In the genomic region with DNA sequence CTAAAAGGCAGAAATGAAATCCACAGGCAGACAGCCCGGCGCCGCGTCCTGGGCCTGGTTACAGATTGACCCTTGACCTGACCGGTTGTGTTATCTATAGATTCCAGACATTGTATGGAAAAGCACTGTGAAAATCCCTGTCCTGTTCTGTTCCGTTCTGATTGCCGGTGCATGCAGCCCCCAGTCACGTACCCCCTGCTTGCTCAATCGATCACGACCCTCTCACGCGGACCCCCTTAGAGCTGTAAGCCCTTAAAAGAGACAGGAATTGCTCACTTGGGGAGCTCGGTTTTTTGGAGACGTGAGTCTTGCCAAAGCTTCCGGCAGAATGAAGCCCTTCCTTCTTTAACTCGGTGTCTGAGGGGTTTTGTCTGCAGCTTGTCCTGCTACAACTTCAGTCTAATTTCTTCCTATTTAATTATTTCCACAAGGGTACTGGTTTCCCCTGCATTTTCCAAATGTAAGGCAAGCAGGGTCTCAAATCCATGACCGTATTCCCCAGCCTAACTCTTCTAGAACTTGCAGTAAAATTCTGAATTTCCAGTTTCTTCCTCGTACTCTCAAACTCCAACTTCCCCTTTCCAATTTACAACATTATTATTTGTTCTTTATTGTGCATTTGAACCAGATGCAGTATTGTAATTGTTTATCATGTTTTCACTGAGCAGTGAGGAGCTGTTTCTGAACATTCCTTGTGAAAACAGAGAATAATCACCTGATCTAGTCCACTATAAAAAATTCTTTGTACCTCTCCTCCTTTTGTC, we compare ENCODE assay signal across 8 cellular contexts. TPM values are rescaled to one million over a fixed set of nuclear protein-coding genes. Genes with fewer than 3 reads are reported as not detected.
DNase-seq lines count a peak whose midpoint lies in the region; TF ChIP-seq lines count a peak whose summit lies in the region.
"Not testable (repeated sequence)": the region's sequence is repeated elsewhere in the genome, so short reads cannot be mapped to it uniquely, and the experiment has no call there.

No MANE protein-coding gene starts in this region.

- H3K4me1 Mint-ChIP-seq in Calu3 (ENCODE audit: low read depth, unreplicated experiment) (peaks cover 10% of the 10 kb centered on the region), immature natural killer cell (peaks cover 8 to 14% of the 10 kb centered on the region in 2 donors)
- not testable (repeated sequence) for H3K4me1 Mint-ChIP-seq in activated T-helper 1 cell treated with anti-CD3 and anti-CD28 coated beads, Interleukin-12 subunit alpha, Interleukin-12 subunit beta, Interleukin-2, Interleukin-4 antibody, amounts not matched to agents 30 ng/mL and 10 ng/mL and 1 ng/mL, durations not matched to agents 14 hours and 24 hours and 36 hours (ENCODE audit: low read depth)

- not testable (repeated sequence) for H3K27ac ChIP-seq in HUES64 (ENCODE audit: low read depth, low read length); SK-N-SH (ENCODE audit: low read depth in 2 of 2, low read length in 1 of 2); duodenal mucosa (ENCODE audit: low read depth, low read length)
- H3K27ac ChIP-seq in neutrophil (peak overlapping the region; percentile 64), transverse colon (peak overlapping the region; percentile 10 to 71 (median 48))

- not testable (repeated sequence) for H3K9me3 ChIP-seq in HUES64 (ENCODE audit: insufficient read depth, low read depth, low read length); SK-N-SH; neutrophil
- peaks cover 14 to 19% of the 10 kb centered on the region in 2 donors for H3K9me3 ChIP-seq in duodenal mucosa (ENCODE audit: control insufficient read depth in 1 of 2, low read length in 2 of 2)
- peaks cover 12 to 14% of the 10 kb centered on the region in 2 donors for H3K9me3 ChIP-seq in transverse colon

- H3K4me3 Mint-ChIP-seq in Calu3 (ENCODE audit: low read depth, unreplicated experiment) (peak overlapping the region; percentile 67), immature natural killer cell (peak overlapping the region; percentile 84 to 95 (median 90))
- peak overlapping the region; percentile 85 for H3K4me3 Mint-ChIP-seq in activated T-helper 1 cell treated with anti-CD3 and anti-CD28 coated beads, Interleukin-12 subunit alpha, Interleukin-12 subunit beta, Interleukin-2, Interleukin-4 antibody, amounts not matched to agents 30 ng/mL and 10 ng/mL and 1 ng/mL, durations not matched to agents 14 hours and 24 hours and 36 hours

- not testable (repeated sequence) for DNase-seq in Calu3; SK-N-SH; activated T-helper 1 cell treated with anti-CD3 and anti-CD28 coated beads, Interleukin-12 subunit alpha, Interleukin-12 subunit beta, Interleukin-2, Interleukin-4 antibody, amounts not matched to agents 30 ng/mL and 10 ng/mL and 1 ng/mL, durations not matched to agents 14 hours and 24 hours and 36 hours (ENCODE audit: low spot score); immature natural killer cell; transverse colon

- POLR2A ChIA-PET in SK-N-SH (lab: Yijun Ruan, JAX): not testable (repeated sequence)

- H3F3A ChIP-seq in SK-N-SH (replicated peaks; ENCODE audit: insufficient read depth): not testable (repeated sequence)

- not testable (repeated sequence) for TF ChIP-seq EP300 in SK-N-SH (IDR thresholded peaks at IDR 0.05; ENCODE audit: borderline replicate concordance in 1 of 2, low read depth in 1 of 2, low read length in 1 of 2); transverse colon (IDR thresholded peaks at IDR 0.05; ENCODE audit: low read depth)

- H3K36me3 ChIP-seq in HUES64 (ENCODE audit: insufficient read depth, low read length) (peaks cover 22% of the 10 kb centered on the region), duodenal mucosa (ENCODE audit: control insufficient read depth in 1 of 2, insufficient read depth in 2 of 2, low read length in 2 of 2) (peaks cover 10 to 12% of the 10 kb centered on the region in 2 donors), transverse colon (peaks cover 0 to 13% (median 4%) of the 10 kb centered on the region in 4 donors)
- H3K36me3 ChIP-seq in SK-N-SH (replicated peaks in 1 of 2; ENCODE audit: control insufficient read depth in 1 of 2, insufficient read depth in 2 of 2, low read length in 1 of 2); neutrophil: not testable (repeated sequence)

- BruUV-seq in Calu3 (replicated peaks; lab: Mats Ljungman, UMichigan): TSS peak; percentile 95

- not testable (repeated sequence) for TF ChIP-seq CTCF in Calu3 (IDR thresholded peaks at IDR 0.05; ENCODE audit: unreplicated experiment); SK-N-SH (IDR thresholded peaks at IDR 0.05); neutrophil (IDR thresholded peaks at IDR 0.05); transverse colon (IDR thresholded peaks at IDR 0.05)

- not testable (repeated sequence) for TF ChIP-seq RAD21 in SK-N-SH (IDR thresholded peaks at IDR 0.05; ENCODE audit: low read length)

- not testable (repeated sequence) for H2AFZ ChIP-seq in SK-N-SH (ENCODE audit: low read depth)

- CTCF ChIA-PET in Calu3 (lab: Charles Lee); SK-N-SH (lab: Yijun Ruan, JAX): not testable (repeated sequence)

- not testable (repeated sequence) for H3K9me2 ChIP-seq in SK-N-SH

- peak overlapping the region; percentile 40; the same call in 1 of the 2 replicates for H3K4me2 ChIP-seq in SK-N-SH

- not testable (repeated sequence) for H3K9ac ChIP-seq in HUES64 (ENCODE audit: low read depth, low read length); SK-N-SH; duodenal mucosa (ENCODE audit: low read depth in 1 of 2, low read length in 2 of 2)

- not testable (repeated sequence) for H3K27me3 Mint-ChIP-seq in Calu3 (ENCODE audit: unreplicated experiment); activated T-helper 1 cell treated with anti-CD3 and anti-CD28 coated beads, Interleukin-12 subunit alpha, Interleukin-12 subunit beta, Interleukin-2, Interleukin-4 antibody, amounts not matched to agents 30 ng/mL and 10 ng/mL and 1 ng/mL, durations not matched to agents 14 hours and 24 hours and 36 hours (ENCODE audit: insufficient read depth)
- peaks cover 2 to 10% (median 7%) of the 10 kb centered on the region in 3 donors for H3K27me3 Mint-ChIP-seq in immature natural killer cell (ENCODE audit: low read depth in 3 of 3)

- TF ChIP-seq POLR2A in transverse colon (IDR thresholded peaks at IDR 0.05): not testable (repeated sequence)

- in situ Hi-C loops in transverse colon (cut with MboI; ENCODE audit: low pct_ligation_motif_present in 1 of 4, low pct_unique_long_range_greater_than_20kb in 1 of 4, low sequenced_read_pairs in 3 of 4): not testable (repeated sequence)

- not testable (repeated sequence) for H3K4me1 ChIP-seq in HUES64 (ENCODE audit: insufficient read depth, low read length); SK-N-SH (ENCODE audit: control insufficient read depth in 1 of 2, insufficient read depth in 2 of 2, low read depth in 1 of 2, low read length in 1 of 2); duodenal mucosa (ENCODE audit: control insufficient read depth in 1 of 2, insufficient read depth in 2 of 2, low read length in 2 of 2); neutrophil (ENCODE audit: control insufficient read depth in 1 of 2, insufficient read depth in 1 of 2, low read depth in 1 of 2, low read length in 1 of 2); transverse colon

- H3K79me2 ChIP-seq in SK-N-SH (ENCODE audit: insufficient read depth): not testable (repeated sequence)

- not testable (repeated sequence) for H3K27me3 ChIP-seq in HUES64 (ENCODE audit: insufficient read depth, low read length); SK-N-SH (ENCODE audit: insufficient read depth); duodenal mucosa (ENCODE audit: control insufficient read depth in 1 of 2, insufficient read depth in 2 of 2, low read length in 2 of 2); neutrophil; transverse colon

- 25% methylated on average over 11 of the region's 18 CpGs for WGBS in HUES64
- WGBS in SK-N-SH (ENCODE audit: low lambda C conversion rate): 92% methylated on average over 11 of the region's 18 CpGs
- 20 to 25% methylated on average over 3 to 13 of the region's 18 CpGs for WGBS in transverse colon (ENCODE audit: low coverage in 1 of 2), 2 donors

- intact Hi-C loops in Calu3 (cut with micrococcal nuclease; ENCODE audit: unreplicated experiment): loop anchor here (2.0 kb wide), 1 partner anchor 41 kb away; no protein-coding TSS in a partner anchor
- intact Hi-C loops in activated T-helper 1 cell treated with anti-CD3 and anti-CD28 coated beads, Interleukin-12 subunit alpha, Interleukin-12 subunit beta, Interleukin-2, Interleukin-4 antibody, amounts not matched to agents 30 ng/mL and 10 ng/mL and 1 ng/mL, durations not matched to agents 14 hours and 24 hours and 36 hours (cut with micrococcal nuclease); transverse colon (cut with DNase I; ENCODE audit: low total_unique reads): not testable (repeated sequence)

- H3K4me3 ChIP-seq in HUES64 (ENCODE audit: low read length) (peak overlapping the region; percentile 45), SK-N-SH (ENCODE audit: low read depth in 2 of 2, low read length in 1 of 2) (peak overlapping the region in 1 of 2 experiments; percentile 24; a peak in 2 of 4 replicates), duodenal mucosa (ENCODE audit: low read depth in 1 of 2, low read length in 2 of 2) (peak overlapping the region; percentile 40 to 57), transverse colon (peak overlapping the region in 2 of 4 donors; percentile 11 to 25)
- not testable (repeated sequence) for H3K4me3 ChIP-seq in neutrophil (ENCODE audit: low read depth in 1 of 2, low read length in 1 of 2)

- H3K9me3 Mint-ChIP-seq in Calu3 (ENCODE audit: low read depth, unreplicated experiment): not testable (repeated sequence)
- H3K9me3 Mint-ChIP-seq in activated T-helper 1 cell treated with anti-CD3 and anti-CD28 coated beads, Interleukin-12 subunit alpha, Interleukin-12 subunit beta, Interleukin-2, Interleukin-4 antibody, amounts not matched to agents 30 ng/mL and 10 ng/mL and 1 ng/mL, durations not matched to agents 14 hours and 24 hours and 36 hours: peaks cover 13% of the 10 kb centered on the region
- peaks cover 8 to 22% (median 11%) of the 10 kb centered on the region in 6 donors for H3K9me3 Mint-ChIP-seq in immature natural killer cell

- H4K20me1 ChIP-seq in SK-N-SH (ENCODE audit: insufficient read depth): not testable (repeated sequence)

- H3K27ac Mint-ChIP-seq in Calu3 (ENCODE audit: unreplicated experiment) (peak overlapping the region; percentile 57), immature natural killer cell (peak overlapping the region; percentile 70 to 92 (median 77))
- H3K27ac Mint-ChIP-seq in activated T-helper 1 cell treated with anti-CD3 and anti-CD28 coated beads, Interleukin-12 subunit alpha, Interleukin-12 subunit beta, Interleukin-2, Interleukin-4 antibody, amounts not matched to agents 30 ng/mL and 10 ng/mL and 1 ng/mL, durations not matched to agents 14 hours and 24 hours and 36 hours: peak overlapping the region; percentile 6

- not testable (repeated sequence) for H3K36me3 Mint-ChIP-seq in Calu3 (ENCODE audit: insufficient read depth, unreplicated experiment); activated T-helper 1 cell treated with anti-CD3 and anti-CD28 coated beads, Interleukin-12 subunit alpha, Interleukin-12 subunit beta, Interleukin-2, Interleukin-4 antibody, amounts not matched to agents 30 ng/mL and 10 ng/mL and 1 ng/mL, durations not matched to agents 14 hours and 24 hours and 36 hours (ENCODE audit: low read depth)
- H3K36me3 Mint-ChIP-seq in immature natural killer cell: peaks cover 14 to 26% (median 23%) of the 10 kb centered on the region in 3 donors

RNA-seq across cellular contexts. Expression of a gene that starts 23.5 kb away (rescaled TPM):
- 8.9 and 10.5 TPM in 2 replicates for total RNA-seq in Calu3 (2022)
- 13.4 TPM for polyA plus RNA-seq in HUES64 (2013, experiment 1 of 2)
- polyA plus RNA-seq in HUES64 (2013, experiment 2 of 2): 14.9 TPM
- 3.3 and 3.7 TPM in 2 replicates for polyA plus RNA-seq in SK-N-SH (2012; rRNA removed)
- polyA plus RNA-seq in SK-N-SH (2012; cell fraction: cytosol; rRNA removed): 4.4 and 4.6 TPM in 2 replicates
- polyA plus RNA-seq in SK-N-SH (2012; cell fraction: nucleus; rRNA removed): 2.5 and 5.1 TPM in 2 replicates
- 8.0 and 9.5 TPM in 2 replicates for total RNA-seq in activated T-helper 1 cell treated with anti-CD3 and anti-CD28 coated beads, Interleukin-12 subunit alpha, Interleukin-12 subunit beta, Interleukin-2, Interleukin-4 antibody, amounts not matched to agents 30 ng/mL and 10 ng/mL and 1 ng/mL, durations not matched to agents 14 hours and 24 hours and 36 hours
- 10 to 100 TPM; 17.4 to 31.3 (median 19.6) TPM for polyA plus RNA-seq in immature natural killer cell
- total RNA-seq in transverse colon: 10 to 100 TPM in 1 of 4 donors, 1 to 10 TPM in 3; 2.4 to 26.2 (median 4.9) TPM

RNA-seq across cellular contexts. Expression of a gene that starts 44.1 kb away (rescaled TPM):
- total RNA-seq in Calu3 (2022): 34.4 and 45.6 TPM in 2 replicates
- polyA plus RNA-seq in HUES64 (2013, experiment 1 of 2): 21.4 TPM
- 21.3 TPM for polyA plus RNA-seq in HUES64 (2013, experiment 2 of 2)
- 2.7 and 3.8 TPM in 2 replicates for polyA plus RNA-seq in SK-N-SH (2012; rRNA removed)
- polyA plus RNA-seq in SK-N-SH (2012; cell fraction: cytosol; rRNA removed): 4.2 and 4.3 TPM in 2 replicates
- 4.8 and 6.7 TPM in 2 replicates for polyA plus RNA-seq in SK-N-SH (2012; cell fraction: nucleus; rRNA removed)
- 14.9 and 15.5 TPM in 2 replicates for total RNA-seq in activated T-helper 1 cell treated with anti-CD3 and anti-CD28 coated beads, Interleukin-12 subunit alpha, Interleukin-12 subunit beta, Interleukin-2, Interleukin-4 antibody, amounts not matched to agents 30 ng/mL and 10 ng/mL and 1 ng/mL, durations not matched to agents 14 hours and 24 hours and 36 hours
- polyA plus RNA-seq in immature natural killer cell: 1 to 10 TPM; 2.3 to 5.7 (median 2.7) TPM
- 10 to 100 TPM; 27.5 to 61.1 (median 41.5) TPM for total RNA-seq in transverse colon

RNA-seq across cellular contexts. Expression of a gene that starts 49.1 kb away (rescaled TPM):
- total RNA-seq in Calu3 (2022): 3.9 and 6.1 TPM in 2 replicates
- polyA plus RNA-seq in HUES64 (2013, experiment 1 of 2): 12.8 TPM
- polyA plus RNA-seq in HUES64 (2013, experiment 2 of 2): 14.7 TPM
- 0.84 and 1.4 TPM in 2 replicates for polyA plus RNA-seq in SK-N-SH (2012; rRNA removed)
- polyA plus RNA-seq in SK-N-SH (2012; cell fraction: cytosol; rRNA removed): 1.6 and 2.0 TPM in 2 replicates
- polyA plus RNA-seq in SK-N-SH (2012; cell fraction: nucleus; rRNA removed): 0.43 and 0.93 TPM in 2 replicates
- total RNA-seq in activated T-helper 1 cell treated with anti-CD3 and anti-CD28 coated beads, Interleukin-12 subunit alpha, Interleukin-12 subunit beta, Interleukin-2, Interleukin-4 antibody, amounts not matched to agents 30 ng/mL and 10 ng/mL and 1 ng/mL, durations not matched to agents 14 hours and 24 hours and 36 hours: 2.5 and 2.9 TPM in 2 replicates
- polyA plus RNA-seq in immature natural killer cell: 1 to 10 TPM in 1 of 3 donors, under 1 TPM in 1, not detected in 1; 0.88 to 1.1 TPM
- 1 to 10 TPM; 1.9 to 4.6 (median 2.6) TPM for total RNA-seq in transverse colon

Comparison
In these comparisons a context has a peak if more than half of its experiments do, and no peak if none do; other contexts are left out.
1. H3K27ac Mint-ChIP-seq: peak in every context shown above with its lines; median percentile 77 in immature natural killer cell; 57 in Calu3; 6 in activated T-helper 1 cell treated with anti-CD3 and anti-CD28 coated beads, Interleukin-12 subunit alpha, Interleukin-12 subunit beta, Interleukin-2, Interleukin-4 antibody, amounts not matched to agents 30 ng/mL and 10 ng/mL and 1 ng/mL, durations not matched to agents 14 hours and 24 hours and 36 hours.